Comparison of ENCODE assay signal across 8 cellular contexts in the genomic region with DNA sequence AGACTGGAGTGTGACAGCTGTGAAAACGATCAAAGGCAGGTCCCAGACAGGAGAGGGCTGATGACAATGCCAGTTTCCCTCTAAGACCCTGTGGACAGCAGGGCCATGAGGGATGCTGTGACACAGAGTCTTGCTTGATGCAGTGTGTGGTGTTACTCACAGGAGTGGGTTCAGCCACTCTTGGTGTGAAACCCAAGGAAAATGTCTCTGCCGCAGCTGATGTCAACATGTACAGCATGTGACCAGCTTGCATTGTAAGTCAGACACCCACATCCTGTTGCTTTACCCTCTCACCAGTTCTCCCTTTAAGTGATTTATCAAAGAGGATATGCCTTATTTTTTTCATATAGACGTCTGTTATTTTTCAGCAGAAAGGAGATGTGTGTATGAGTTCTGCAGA.
A peak's percentile ranks its signal among the peaks of the same experiment; 100 is the strongest.
DNase-seq lines count a peak whose midpoint lies in the region; ATAC-seq lines count a peak whose summit lies in the region.

No MANE protein-coding gene starts in this region.

- H3K4me3 ChIP-seq in naive thymus-derived CD4-positive, alpha-beta T cell (ENCODE audit: low read length): peak overlapping the region; percentile 39

- H3K27me3 Mint-ChIP-seq in activated naive CD8-positive, alpha-beta T cell treated with anti-CD3 and anti-CD28 coated beads, Interleukin-2, amount 50 U/mL, for 24 hours: no peaks in the 10 kb centered on the region
- no peaks in the 10 kb centered on the region for H3K27me3 Mint-ChIP-seq in naive thymus-derived CD4-positive, alpha-beta T cell
- H3K27me3 Mint-ChIP-seq in stimulated activated naive CD8-positive, alpha-beta T cell treated with anti-CD3 and anti-CD28 coated beads, Interleukin-15, amount 100 ng/mL, for 72 hours: no peaks in the 10 kb centered on the region

- H3K9me3 ChIP-seq in naive thymus-derived CD4-positive, alpha-beta T cell (ENCODE audit: control insufficient read depth in 2 of 3, low read length in 3 of 3): no peaks in the 10 kb centered on the region

- peaks cover 5% of the 10 kb centered on the region for H3K9me3 Mint-ChIP-seq in activated naive CD8-positive, alpha-beta T cell treated with anti-CD3 and anti-CD28 coated beads, Interleukin-2, amount 50 U/mL, for 24 hours
- peaks cover 0 to 24% (median 12%) of the 10 kb centered on the region in 11 donors for H3K9me3 Mint-ChIP-seq in naive thymus-derived CD4-positive, alpha-beta T cell
- H3K9me3 Mint-ChIP-seq in stimulated activated naive CD8-positive, alpha-beta T cell treated with anti-CD3 and anti-CD28 coated beads, Interleukin-15, amount 100 ng/mL, for 72 hours: peaks cover 0 to 14% of the 10 kb centered on the region in 2 donors

- peak overlapping the region; percentile 60 for H3K4me3 Mint-ChIP-seq in activated naive CD8-positive, alpha-beta T cell treated with anti-CD3 and anti-CD28 coated beads, Interleukin-2, amount 50 U/mL, for 24 hours
- peak overlapping the region; percentile 77 to 88 (median 82) for H3K4me3 Mint-ChIP-seq in naive thymus-derived CD4-positive, alpha-beta T cell
- peak overlapping the region; percentile 80 to 85 for H3K4me3 Mint-ChIP-seq in stimulated activated naive CD8-positive, alpha-beta T cell treated with anti-CD3 and anti-CD28 coated beads, Interleukin-15, amount 100 ng/mL, for 72 hours

- H3K4me1 Mint-ChIP-seq in activated naive CD8-positive, alpha-beta T cell treated with anti-CD3 and anti-CD28 coated beads, Interleukin-2, amount 50 U/mL, for 24 hours: peaks cover 69% of the 10 kb centered on the region
- peaks cover 40 to 85% (median 80%) of the 10 kb centered on the region in 7 donors for H3K4me1 Mint-ChIP-seq in naive thymus-derived CD4-positive, alpha-beta T cell
- H3K4me1 Mint-ChIP-seq in stimulated activated naive CD8-positive, alpha-beta T cell treated with anti-CD3 and anti-CD28 coated beads, Interleukin-15, amount 100 ng/mL, for 72 hours: peaks cover 60% of the 10 kb centered on the region

- POLR2A ChIA-PET in naive thymus-derived CD4-positive, alpha-beta T cell (lab: Charles Lee): interaction anchor here (0.7 to 7.8 kb wide), 47 partner anchors 11 to 692 kb away, joined by 3 to 193 read pairs (median 4); a partner anchor contains a TSS

- H3K27ac Mint-ChIP-seq in activated naive CD8-positive, alpha-beta T cell treated with anti-CD3 and anti-CD28 coated beads, Interleukin-2, amount 50 U/mL, for 24 hours: peak overlapping the region; percentile 97
- H3K27ac Mint-ChIP-seq in naive thymus-derived CD4-positive, alpha-beta T cell: peak overlapping the region; percentile 95 to 100 (median 99)
- H3K27ac Mint-ChIP-seq in stimulated activated naive CD8-positive, alpha-beta T cell treated with anti-CD3 and anti-CD28 coated beads, Interleukin-15, amount 100 ng/mL, for 72 hours: peak overlapping the region; percentile 98 to 99

- H3K4me1 ChIP-seq in naive thymus-derived CD4-positive, alpha-beta T cell (ENCODE audit: control insufficient read depth in 2 of 2, insufficient read depth in 2 of 2, low read length in 2 of 2): peaks cover 59% of the 10 kb centered on the region in 2 donors

- peaks cover 2% of the 10 kb centered on the region for H3K36me3 Mint-ChIP-seq in activated naive CD8-positive, alpha-beta T cell treated with anti-CD3 and anti-CD28 coated beads, Interleukin-2, amount 50 U/mL, for 24 hours (ENCODE audit: low read depth)
- H3K36me3 Mint-ChIP-seq in naive thymus-derived CD4-positive, alpha-beta T cell: peaks cover 9 to 35% (median 16%) of the 10 kb centered on the region in 5 donors

- ATAC-seq in GM19025 (IDR thresholded peaks at IDR 0.05; ENCODE audit: low read depth, unreplicated experiment) (peak; percentile 84), HG03159 (IDR thresholded peaks at IDR 0.05; ENCODE audit: unreplicated experiment) (peak; percentile 85)
- peak; percentile 100 for ATAC-seq in activated naive CD8-positive, alpha-beta T cell treated with anti-CD3 and anti-CD28 coated beads, Interleukin-2, amount 50 U/mL, for 24 hours
- peak; percentile 94 for ATAC-seq in naive thymus-derived CD4-positive, alpha-beta T cell
- peak; percentile 100 for ATAC-seq in stimulated activated naive CD8-positive, alpha-beta T cell treated with anti-CD3 and anti-CD28 coated beads, Interleukin-15, amount 100 ng/mL, for 72 hours

- CTCF ChIA-PET in naive thymus-derived CD4-positive, alpha-beta T cell (lab: Charles Lee): interaction anchor here (0.6 to 2.8 kb wide), 11 partner anchors 98 to 661 kb away, joined by 3 to 15 read pairs (median 3); a partner anchor contains a TSS

- peak overlapping the region; percentile 92 for H3K27ac ChIP-seq in naive thymus-derived CD4-positive, alpha-beta T cell (ENCODE audit: low read depth, low read length)

- H3K27me3 ChIP-seq in naive thymus-derived CD4-positive, alpha-beta T cell (ENCODE audit: control insufficient read depth in 2 of 2, insufficient read depth in 2 of 2, low read length in 2 of 2): no peaks in the 10 kb centered on the region

- intact Hi-C loops in naive thymus-derived CD4-positive, alpha-beta T cell (cut with micrococcal nuclease): loop anchor here (1.0 to 10.0 kb wide), 25 partner anchors 8 to 1698 kb away; a partner anchor contains a TSS

- DNase-seq in SW480 (ENCODE audit: low spot score) (peak; percentile 74), iPS-NIHi7 (ENCODE audit: extremely low spot score) (no peak), SKM-1 (lab: John Stamatoyannopoulos, UW; ENCODE audit: unreplicated experiment) (no peak)
- peak; percentile 71 for DNase-seq in activated naive CD8-positive, alpha-beta T cell treated with anti-CD3 and anti-CD28 coated beads, Interleukin-2, amount 50 U/mL, for 24 hours
- peak; percentile 51 to 97 (median 93) for DNase-seq in naive thymus-derived CD4-positive, alpha-beta T cell
- DNase-seq in stimulated activated naive CD8-positive, alpha-beta T cell treated with anti-CD3 and anti-CD28 coated beads, Interleukin-15, amount 100 ng/mL, for 72 hours: peak; percentile 78 to 92

- H3K36me3 ChIP-seq in naive thymus-derived CD4-positive, alpha-beta T cell (ENCODE audit: control insufficient read depth in 2 of 3, insufficient read depth in 3 of 3, low read length in 3 of 3): no peaks in the 10 kb centered on the region

Comparison
In these comparisons a context has a peak if more than half of its experiments do, and no peak if none do; other contexts are left out.
1. DNase-seq: peak in SW480 (single experiment), activated naive CD8-positive, alpha-beta T cell treated with anti-CD3 and anti-CD28 coated beads, Interleukin-2, amount 50 U/mL, for 24 hours (single experiment), naive thymus-derived CD4-positive, alpha-beta T cell (9 of 9) and stimulated activated naive CD8-positive, alpha-beta T cell treated with anti-CD3 and anti-CD28 coated beads, Interleukin-15, amount 100 ng/mL, for 72 hours (2 of 2); none in iPS-NIHi7 (single experiment) and SKM-1 (single experiment).
2. Peak in every context shown above with its lines, with median percentiles within 50 percentile points of each other: ATAC-seq, H3K27ac Mint-ChIP-seq and H3K4me3 Mint-ChIP-seq.